ENCODE assay signal across 8 cellular contexts in the genomic region with DNA sequence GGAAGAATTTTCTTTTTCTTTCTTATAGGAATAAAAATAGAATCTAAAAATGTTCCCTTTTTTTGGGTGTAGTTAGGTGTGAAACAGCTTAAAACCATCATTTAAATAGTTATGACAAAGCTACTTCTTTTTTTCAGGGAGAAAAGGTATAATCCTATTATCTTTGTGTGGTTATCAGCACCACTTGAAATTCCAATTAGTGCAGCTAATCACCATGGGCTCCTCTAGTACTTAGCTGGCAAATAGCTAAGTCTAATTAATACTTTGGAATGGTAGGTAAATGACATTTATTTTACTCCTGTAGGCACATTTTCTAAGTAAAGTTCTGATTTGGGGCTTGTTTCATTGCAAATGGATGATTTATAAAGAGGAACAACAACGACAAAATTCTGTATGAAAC.
"Had no signal": no experiment of that assay in that cellular context is flagged by ENCODE, and none has a peak within 500 bp of the region (broad histone marks: within the 10 kb centered on the region; RNA-seq: fewer than 3 reads in every experiment).

No MANE protein-coding gene starts in this region.

- H3K4me3 ChIP-seq: GM23338, K562 had no signal

- DNase-seq: H9, HCEC 1CT, IMR-90 had no signal

- H3K4me2 ChIP-seq: GM23338 had no signal

- FAIRE-seq: H1, H54, HTR-8/SVneo, K562 had no signal

- H2AFZ ChIP-seq: GM23338 had no signal

- ATAC-seq: GM23338, K562 had no signal
